ENCODE assay signal across 1 cellular context in the genomic region with DNA sequence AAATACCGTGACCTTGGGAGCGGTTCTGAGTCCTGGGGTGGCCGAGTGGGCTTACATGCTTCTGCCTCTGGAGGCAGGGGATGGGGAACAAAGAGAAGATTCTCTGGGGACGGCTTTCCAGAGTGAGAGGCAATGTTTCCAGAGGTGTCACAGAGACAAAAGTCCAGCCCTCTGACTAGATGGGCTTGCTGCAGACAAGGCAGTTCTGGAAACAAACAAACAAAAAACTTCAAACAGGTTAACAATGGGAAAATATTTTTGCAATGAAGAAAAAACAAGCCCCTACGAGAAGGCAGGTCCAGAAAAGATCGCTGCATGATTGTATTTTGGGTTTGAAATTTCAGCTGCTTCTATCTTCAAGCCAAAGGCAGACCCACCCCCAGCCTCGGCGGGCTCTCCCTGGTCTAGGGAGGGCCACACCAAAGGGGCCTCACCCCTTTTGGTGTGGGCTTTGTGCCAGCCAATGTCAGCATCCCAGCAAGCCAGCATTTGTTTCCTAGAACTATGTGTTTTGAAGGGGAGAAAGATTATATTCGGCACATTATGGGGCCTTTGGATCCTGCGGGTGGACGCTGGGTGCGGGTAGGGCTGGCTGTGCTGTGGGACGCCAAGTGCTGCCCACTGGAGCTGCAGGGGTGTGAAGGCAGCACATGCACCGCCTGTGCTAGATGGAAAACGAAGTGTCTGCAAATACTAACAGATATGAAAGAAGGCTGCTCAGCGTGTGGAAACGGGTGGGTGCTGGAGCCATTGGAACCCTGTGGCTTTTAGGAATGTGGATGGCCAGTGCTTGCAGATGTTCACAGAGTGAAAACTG.
TF ChIP-seq lines count a peak whose summit lies in the region.

No MANE protein-coding gene starts in this region.

TF ChIP-seq in GM23338, 12 proteins besides CTCF, POLR2A, EP300 and RAD21:
- TF ChIP-seq, protein P1, sequence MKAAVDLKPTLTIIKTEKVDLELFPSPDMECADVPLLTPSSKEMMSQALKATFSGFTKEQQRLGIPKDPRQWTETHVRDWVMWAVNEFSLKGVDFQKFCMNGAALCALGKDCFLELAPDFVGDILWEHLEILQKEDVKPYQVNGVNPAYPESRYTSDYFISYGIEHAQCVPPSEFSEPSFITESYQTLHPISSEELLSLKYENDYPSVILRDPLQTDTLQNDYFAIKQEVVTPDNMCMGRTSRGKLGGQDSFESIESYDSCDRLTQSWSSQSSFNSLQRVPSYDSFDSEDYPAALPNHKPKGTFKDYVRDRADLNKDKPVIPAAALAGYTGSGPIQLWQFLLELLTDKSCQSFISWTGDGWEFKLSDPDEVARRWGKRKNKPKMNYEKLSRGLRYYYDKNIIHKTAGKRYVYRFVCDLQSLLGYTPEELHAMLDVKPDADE (IDR thresholded peaks at IDR 0.05), result no peak
- TF ChIP-seq EZH2 (IDR thresholded peaks at IDR 0.05; ENCODE audit: low read depth, unreplicated experiment) (no peak), POLR2AphosphoS5 (IDR thresholded peaks at IDR 0.05; ENCODE audit: low read depth) (no peak), CREB1 (CRISPR knock-in tag; IDR thresholded peaks at IDR 0.05; ENCODE audit: low read depth) (no peak), ZNF114 (CRISPR knock-in tag; IDR thresholded peaks at IDR 0.05) (no peak), ZNF331 (CRISPR knock-in tag; IDR thresholded peaks at IDR 0.05; ENCODE audit: low read depth) (no peak), STAT1 (IDR thresholded peaks at IDR 0.05; ENCODE audit: unreplicated experiment) (no peak), JUNB (IDR thresholded peaks at IDR 0.05; ENCODE audit: unreplicated experiment) (no peak), NANOG (IDR thresholded peaks at IDR 0.05; ENCODE audit: borderline replicate concordance) (no peak), EZH2phosphoT487 (IDR thresholded peaks at IDR 0.05; ENCODE audit: unreplicated experiment) (no peak)
- TF ChIP-seq, protein P2, sequence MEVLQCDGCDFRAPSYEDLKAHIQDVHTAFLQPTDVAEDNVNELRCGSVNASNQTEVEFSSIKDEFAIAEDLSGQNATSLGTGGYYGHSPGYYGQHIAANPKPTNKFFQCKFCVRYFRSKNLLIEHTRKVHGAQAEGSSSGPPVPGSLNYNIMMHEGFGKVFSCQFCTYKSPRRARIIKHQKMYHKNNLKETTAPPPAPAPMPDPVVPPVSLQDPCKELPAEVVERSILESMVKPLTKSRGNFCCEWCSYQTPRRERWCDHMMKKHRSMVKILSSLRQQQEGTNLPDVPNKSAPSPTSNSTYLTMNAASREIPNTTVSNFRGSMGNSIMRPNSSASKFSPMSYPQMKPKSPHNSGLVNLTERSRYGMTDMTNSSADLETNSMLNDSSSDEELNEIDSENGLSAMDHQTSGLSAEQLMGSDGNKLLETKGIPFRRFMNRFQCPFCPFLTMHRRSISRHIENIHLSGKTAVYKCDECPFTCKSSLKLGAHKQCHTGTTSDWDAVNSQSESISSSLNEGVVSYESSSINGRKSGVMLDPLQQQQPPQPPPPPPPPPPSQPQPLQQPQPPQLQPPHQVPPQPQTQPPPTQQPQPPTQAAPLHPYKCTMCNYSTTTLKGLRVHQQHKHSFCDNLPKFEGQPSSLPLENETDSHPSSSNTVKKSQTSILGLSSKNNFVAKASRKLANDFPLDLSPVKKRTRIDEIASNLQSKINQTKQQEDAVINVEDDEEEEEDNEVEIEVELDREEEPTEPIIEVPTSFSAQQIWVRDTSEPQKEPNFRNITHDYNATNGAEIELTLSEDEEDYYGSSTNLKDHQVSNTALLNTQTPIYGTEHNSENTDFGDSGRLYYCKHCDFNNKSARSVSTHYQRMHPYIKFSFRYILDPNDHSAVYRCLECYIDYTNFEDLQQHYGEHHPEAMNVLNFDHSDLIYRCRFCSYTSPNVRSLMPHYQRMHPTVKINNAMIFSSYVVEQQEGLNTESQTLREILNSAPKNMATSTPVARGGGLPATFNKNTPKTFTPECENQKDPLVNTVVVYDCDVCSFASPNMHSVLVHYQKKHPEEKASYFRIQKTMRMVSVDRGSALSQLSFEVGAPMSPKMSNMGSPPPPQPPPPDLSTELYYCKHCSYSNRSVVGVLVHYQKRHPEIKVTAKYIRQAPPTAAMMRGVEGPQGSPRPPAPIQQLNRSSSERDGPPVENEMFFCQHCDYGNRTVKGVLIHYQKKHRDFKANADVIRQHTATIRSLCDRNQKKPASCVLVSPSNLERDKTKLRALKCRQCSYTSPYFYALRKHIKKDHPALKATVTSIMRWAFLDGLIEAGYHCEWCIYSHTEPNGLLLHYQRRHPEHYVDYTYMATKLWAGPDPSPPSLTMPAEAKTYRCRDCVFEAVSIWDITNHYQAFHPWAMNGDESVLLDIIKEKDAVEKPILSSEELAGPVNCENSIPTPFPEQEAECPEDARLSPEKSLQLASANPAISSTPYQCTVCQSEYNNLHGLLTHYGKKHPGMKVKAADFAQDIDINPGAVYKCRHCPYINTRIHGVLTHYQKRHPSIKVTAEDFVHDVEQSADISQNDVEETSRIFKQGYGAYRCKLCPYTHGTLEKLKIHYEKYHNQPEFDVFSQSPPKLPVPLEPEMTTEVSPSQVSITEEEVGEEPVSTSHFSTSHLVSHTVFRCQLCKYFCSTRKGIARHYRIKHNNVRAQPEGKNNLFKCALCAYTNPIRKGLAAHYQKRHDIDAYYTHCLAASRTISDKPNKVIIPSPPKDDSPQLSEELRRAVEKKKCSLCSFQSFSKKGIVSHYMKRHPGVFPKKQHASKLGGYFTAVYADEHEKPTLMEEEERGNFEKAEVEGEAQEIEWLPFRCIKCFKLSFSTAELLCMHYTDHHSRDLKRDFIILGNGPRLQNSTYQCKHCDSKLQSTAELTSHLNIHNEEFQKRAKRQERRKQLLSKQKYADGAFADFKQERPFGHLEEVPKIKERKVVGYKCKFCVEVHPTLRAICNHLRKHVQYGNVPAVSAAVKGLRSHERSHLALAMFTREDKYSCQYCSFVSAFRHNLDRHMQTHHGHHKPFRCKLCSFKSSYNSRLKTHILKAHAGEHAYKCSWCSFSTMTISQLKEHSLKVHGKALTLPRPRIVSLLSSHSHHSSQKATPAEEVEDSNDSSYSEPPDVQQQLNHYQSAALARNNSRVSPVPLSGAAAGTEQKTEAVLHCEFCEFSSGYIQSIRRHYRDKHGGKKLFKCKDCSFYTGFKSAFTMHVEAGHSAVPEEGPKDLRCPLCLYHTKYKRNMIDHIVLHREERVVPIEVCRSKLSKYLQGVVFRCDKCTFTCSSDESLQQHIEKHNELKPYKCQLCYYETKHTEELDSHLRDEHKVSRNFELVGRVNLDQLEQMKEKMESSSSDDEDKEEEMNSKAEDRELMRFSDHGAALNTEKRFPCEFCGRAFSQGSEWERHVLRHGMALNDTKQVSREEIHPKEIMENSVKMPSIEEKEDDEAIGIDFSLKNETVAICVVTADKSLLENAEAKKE (CRISPR knock-in tag; IDR thresholded peaks at IDR 0.05), result no peak
- TF ChIP-seq, protein P3, sequence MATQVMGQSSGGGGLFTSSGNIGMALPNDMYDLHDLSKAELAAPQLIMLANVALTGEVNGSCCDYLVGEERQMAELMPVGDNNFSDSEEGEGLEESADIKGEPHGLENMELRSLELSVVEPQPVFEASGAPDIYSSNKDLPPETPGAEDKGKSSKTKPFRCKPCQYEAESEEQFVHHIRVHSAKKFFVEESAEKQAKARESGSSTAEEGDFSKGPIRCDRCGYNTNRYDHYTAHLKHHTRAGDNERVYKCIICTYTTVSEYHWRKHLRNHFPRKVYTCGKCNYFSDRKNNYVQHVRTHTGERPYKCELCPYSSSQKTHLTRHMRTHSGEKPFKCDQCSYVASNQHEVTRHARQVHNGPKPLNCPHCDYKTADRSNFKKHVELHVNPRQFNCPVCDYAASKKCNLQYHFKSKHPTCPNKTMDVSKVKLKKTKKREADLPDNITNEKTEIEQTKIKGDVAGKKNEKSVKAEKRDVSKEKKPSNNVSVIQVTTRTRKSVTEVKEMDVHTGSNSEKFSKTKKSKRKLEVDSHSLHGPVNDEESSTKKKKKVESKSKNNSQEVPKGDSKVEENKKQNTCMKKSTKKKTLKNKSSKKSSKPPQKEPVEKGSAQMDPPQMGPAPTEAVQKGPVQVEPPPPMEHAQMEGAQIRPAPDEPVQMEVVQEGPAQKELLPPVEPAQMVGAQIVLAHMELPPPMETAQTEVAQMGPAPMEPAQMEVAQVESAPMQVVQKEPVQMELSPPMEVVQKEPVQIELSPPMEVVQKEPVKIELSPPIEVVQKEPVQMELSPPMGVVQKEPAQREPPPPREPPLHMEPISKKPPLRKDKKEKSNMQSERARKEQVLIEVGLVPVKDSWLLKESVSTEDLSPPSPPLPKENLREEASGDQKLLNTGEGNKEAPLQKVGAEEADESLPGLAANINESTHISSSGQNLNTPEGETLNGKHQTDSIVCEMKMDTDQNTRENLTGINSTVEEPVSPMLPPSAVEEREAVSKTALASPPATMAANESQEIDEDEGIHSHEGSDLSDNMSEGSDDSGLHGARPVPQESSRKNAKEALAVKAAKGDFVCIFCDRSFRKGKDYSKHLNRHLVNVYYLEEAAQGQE (IDR thresholded peaks at IDR 0.05; ENCODE audit: unreplicated experiment), result no peak
